Comparison of ENCODE assay signal across 24 cellular contexts in the genomic region with DNA sequence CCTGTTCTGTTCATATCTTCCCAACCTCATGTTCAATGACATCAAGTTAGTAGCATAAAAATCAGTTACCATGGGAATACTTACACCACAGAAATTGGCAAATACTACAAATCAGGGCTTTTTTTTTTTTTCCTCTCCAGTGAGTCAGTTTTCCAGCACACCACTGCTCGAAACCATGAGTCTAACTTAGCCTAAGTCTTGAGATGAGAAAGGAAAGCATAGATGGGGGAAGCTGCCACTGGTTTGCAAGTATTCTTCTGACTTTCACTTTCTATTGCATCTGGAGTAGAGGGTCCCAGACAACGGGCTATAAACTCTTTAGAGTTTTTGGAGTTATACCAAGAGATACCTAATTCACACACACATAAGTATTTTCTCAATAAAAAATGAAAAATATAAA.
"Had no signal": no experiment of that assay in that cellular context is flagged by ENCODE, and none has a peak within 500 bp of the region (broad histone marks: within the 10 kb centered on the region; RNA-seq: fewer than 3 reads in every experiment).

No MANE protein-coding gene starts in this region.

- H3K4me1 Mint-ChIP-seq: natural killer cell; neural progenitor cell; stimulated activated effector memory CD8-positive, alpha-beta T cell treated with anti-CD3 and anti-CD28 coated beads, Interleukin-12 subunit alpha, Interleukin-12 subunit beta, amount 100 ng/mL, for 72 hours; stimulated activated naive B cell treated with anti-CD40 and anti-IgM and Interleukin-4, amounts not matched to agents 10 μg/mL and 1 μg/mL and 100 μg/mL, for 72 hours had no signal

- ATAC-seq: natural killer cell; psoas muscle; right cardiac atrium; right lobe of liver; stimulated activated effector memory CD8-positive, alpha-beta T cell treated with anti-CD3 and anti-CD28 coated beads, Interleukin-12 subunit alpha, Interleukin-12 subunit beta, amount 100 ng/mL, for 72 hours; stimulated activated naive B cell treated with anti-CD40 and anti-IgM and Interleukin-4, amounts not matched to agents 10 μg/mL and 1 μg/mL and 100 μg/mL, for 72 hours had no signal

- H3K9me3 Mint-ChIP-seq: stimulated activated effector memory CD8-positive, alpha-beta T cell treated with anti-CD3 and anti-CD28 coated beads, Interleukin-12 subunit alpha, Interleukin-12 subunit beta, amount 100 ng/mL, for 72 hours; stimulated activated naive CD8-positive, alpha-beta T cell treated with anti-CD3 and anti-CD28 coated beads, Interleukin-15, Interleukin-2, amounts not matched to agents 100 ng/mL and 50 ng/mL, for 24 hours had no signal

- DNase-seq: natural killer cell; occipital lobe; ovary; posterior cingulate gyrus; psoas muscle; right cardiac atrium; right lobe of liver; sigmoid colon; small intestine; stimulated activated CD4-positive, alpha-beta T cell treated with anti-CD3 and anti-CD28 coated beads, Interleukin-15, amount 100 ng/mL, for 24 hours; stimulated activated CD4-positive, alpha-beta T cell treated with anti-CD3 and anti-CD28 coated beads, Interleukin-2, amount 100 ng/mL, for 24 hours; stimulated activated CD4-positive, alpha-beta T cell treated with anti-CD3 and anti-CD28 coated beads, Interleukin-2, amount 100 ng/mL, for 48 hours; stimulated activated CD4-positive, alpha-beta T cell treated with anti-CD3 and anti-CD28 coated beads, Interleukin-4, amount 100 ng/mL, for 24 hours; stimulated activated naive B cell treated with anti-CD40 and anti-IgM and Interleukin-4, amounts not matched to agents 10 μg/mL and 1 μg/mL and 100 μg/mL, for 72 hours; stimulated activated naive CD4-positive, alpha-beta T cell treated with Interleukin-2 at 50 U/mL for 16 hours; stomach; thyroid gland; trophoblast cell; upper lobe of left lung had no signal

- H3K27me3 Mint-ChIP-seq: progenitor cell of endocrine pancreas; stimulated activated naive B cell treated with anti-CD40 and anti-IgM and Interleukin-4, amounts not matched to agents 10 μg/mL and 1 μg/mL and 100 μg/mL, for 72 hours; stimulated activated naive CD8-positive, alpha-beta T cell treated with anti-CD3 and anti-CD28 coated beads, Interleukin-15, Interleukin-2, amounts not matched to agents 100 ng/mL and 50 ng/mL, for 24 hours had no signal

- H3K36me3 Mint-ChIP-seq: natural killer cell; neural progenitor cell; stimulated activated effector memory CD8-positive, alpha-beta T cell treated with anti-CD3 and anti-CD28 coated beads, Interleukin-12 subunit alpha, Interleukin-12 subunit beta, amount 100 ng/mL, for 72 hours; stimulated activated naive B cell treated with anti-CD40 and anti-IgM and Interleukin-4, amounts not matched to agents 10 μg/mL and 1 μg/mL and 100 μg/mL, for 72 hours had no signal

- H3K27ac Mint-ChIP-seq: natural killer cell; nephron; neural progenitor cell; progenitor cell of endocrine pancreas; stimulated activated effector memory CD8-positive, alpha-beta T cell treated with anti-CD3 and anti-CD28 coated beads, Interleukin-12 subunit alpha, Interleukin-12 subunit beta, amount 100 ng/mL, for 72 hours; stimulated activated naive B cell treated with anti-CD40 and anti-IgM and Interleukin-4, amounts not matched to agents 10 μg/mL and 1 μg/mL and 100 μg/mL, for 72 hours; stimulated activated naive CD8-positive, alpha-beta T cell treated with anti-CD3 and anti-CD28 coated beads, Interleukin-15, Interleukin-2, amounts not matched to agents 100 ng/mL and 50 ng/mL, for 24 hours had no signal

- H3K4me3 Mint-ChIP-seq: natural killer cell; nephron; neural progenitor cell; stimulated activated effector memory CD8-positive, alpha-beta T cell treated with anti-CD3 and anti-CD28 coated beads, Interleukin-12 subunit alpha, Interleukin-12 subunit beta, amount 100 ng/mL, for 72 hours; stimulated activated naive B cell treated with anti-CD40 and anti-IgM and Interleukin-4, amounts not matched to agents 10 μg/mL and 1 μg/mL and 100 μg/mL, for 72 hours; stimulated activated naive CD8-positive, alpha-beta T cell treated with anti-CD3 and anti-CD28 coated beads, Interleukin-15, Interleukin-2, amounts not matched to agents 100 ng/mL and 50 ng/mL, for 24 hours had no signal
